ENCODE assay signal across 8 cellular contexts in the genomic region with DNA sequence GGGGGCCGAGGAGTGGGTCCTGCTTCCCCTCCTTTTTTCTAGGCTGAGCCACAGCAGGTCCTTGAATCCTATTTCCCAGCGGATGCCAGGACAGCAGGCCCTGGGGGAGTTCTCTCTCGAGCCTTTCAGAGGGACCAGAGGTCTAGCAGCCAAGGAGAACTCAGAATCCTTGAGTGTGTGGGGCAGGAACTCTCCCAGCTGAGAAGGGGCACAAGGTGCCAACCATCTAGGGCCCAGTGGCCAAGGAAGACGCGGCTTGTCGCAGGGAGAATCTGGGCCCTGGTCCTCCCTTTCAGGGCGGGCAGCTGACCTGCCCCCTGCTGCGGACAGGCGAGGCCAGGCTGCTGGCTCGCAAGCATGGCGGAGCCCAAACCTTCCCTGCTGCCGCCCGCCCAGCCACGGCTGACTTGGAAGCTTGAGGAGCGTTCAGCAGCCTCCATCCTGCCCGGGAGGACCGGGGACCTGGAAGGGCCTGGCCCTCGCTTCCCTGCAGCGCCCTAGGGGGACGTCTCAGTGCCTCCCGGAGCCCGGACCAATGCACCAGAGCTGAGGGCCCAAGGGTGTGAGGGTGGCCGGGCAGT. TPM values are rescaled to one million over a fixed set of nuclear protein-coding genes. Genes with fewer than 3 reads are reported as not detected.
DNase-seq lines count a peak whose midpoint lies in the region; ATAC-seq, FAIRE-seq and TF ChIP-seq lines count a peak whose summit lies in the region.

No MANE protein-coding gene starts in this region.

- BruUV-seq in endothelial cell of umbilical vein (replicated peaks; lab: Mats Ljungman, UMichigan) = TSS peak; percentile 67

- H3K4me3 ChIP-seq in CD4-positive, alpha-beta memory T cell (ENCODE audit: low read length in 2 of 2) = peak overlapping the region; percentile 33 to 96
- H3K4me3 ChIP-seq in GM23338 = peak overlapping the region; percentile 62
- peak overlapping the region; percentile 69 for H3K4me3 ChIP-seq in SU-DHL-6 (ENCODE audit: insufficient read depth, low read length, poor library complexity, severe bottlenecking)
- peak overlapping the region; percentile 43 to 54 (median 53) for H3K4me3 ChIP-seq in endothelial cell of umbilical vein (replicated peaks in 1 of 3; ENCODE audit: insufficient read depth in 1 of 3, low read depth in 1 of 3, low read length in 3 of 3)

- no peak for TF ChIP-seq POLR2A in endothelial cell of umbilical vein (IDR thresholded peaks at IDR 0.05; ENCODE audit: low read depth, low read length)

- H3K9me2 ChIP-seq in GM23338 (ENCODE audit: insufficient read depth) (no peaks in the 10 kb centered on the region), SU-DHL-6 (replicated peaks; ENCODE audit: insufficient read depth, low read length) (no peaks in the 10 kb centered on the region)

- peaks cover 0 to 4% (median 0%) of the 10 kb centered on the region in 8 donors for H3K9me3 Mint-ChIP-seq in CD4-positive, alpha-beta memory T cell
- H3K9me3 Mint-ChIP-seq in GM23338 (no peaks in the 10 kb centered on the region), neural crest cell (no peaks in the 10 kb centered on the region)

- no peaks in the 10 kb centered on the region for H3K9me3 ChIP-seq in CD4-positive, alpha-beta memory T cell (ENCODE audit: control insufficient read depth in 1 of 2, low read length in 2 of 2)
- H3K9me3 ChIP-seq in SU-DHL-6 (ENCODE audit: insufficient read depth, low read length) = no peaks in the 10 kb centered on the region
- H3K9me3 ChIP-seq in endothelial cell of umbilical vein (replicated peaks; ENCODE audit: control insufficient read depth, insufficient read depth, low read length) = no peaks in the 10 kb centered on the region

- POLR2A ChIA-PET in CD4-positive, alpha-beta memory T cell (lab: Charles Lee; ENCODE audit: partially characterized antibody) = interaction anchor here (0.8 to 4.5 kb wide), 14 partner anchors 10 to 657 kb away, joined by 3 to 73 read pairs (median 4); partner anchors contain the start of genes C11orf21, CARS1, CD81 and CDKN1C
- POLR2A ChIA-PET in endothelial cell of umbilical vein (lab: Charles Lee) = interaction anchor here (1.7 to 2.1 kb wide), 2 partner anchors 21 to 23 kb away, joined by 10 to 12 read pairs; partner anchors contain the start of gene CD81

- peaks cover 6 to 31% (median 17%) of the 10 kb centered on the region in 4 donors for H3K4me1 Mint-ChIP-seq in CD4-positive, alpha-beta memory T cell
- H3K4me1 Mint-ChIP-seq in GM23338 (peaks cover 3% of the 10 kb centered on the region; the same call in 2 of the 3 replicates), neural crest cell (peaks cover 11% of the 10 kb centered on the region)

- H3K27ac ChIP-seq in CD4-positive, alpha-beta memory T cell (ENCODE audit: low read depth, low read length) = peak overlapping the region; percentile 98
- peak overlapping the region; percentile 89 for H3K27ac ChIP-seq in GM23338 (ENCODE audit: low read depth)
- peak overlapping the region; percentile 77 for H3K27ac ChIP-seq in SU-DHL-6 (ENCODE audit: low read depth, low read length)
- H3K27ac ChIP-seq in endothelial cell of umbilical vein (ENCODE audit: insufficient read depth, low read depth, low read length) = peak overlapping the region; percentile 99

- ATAC-seq in GM23338 = peak; percentile 16
- ATAC-seq in GM18873 (IDR thresholded peaks at IDR 0.05; ENCODE audit: low FRiP score, unreplicated experiment) = no peak
- ATAC-seq in GM18498 (IDR thresholded peaks at IDR 0.05; ENCODE audit: unreplicated experiment) = no peak

- H3K27me3 ChIP-seq in CD4-positive, alpha-beta memory T cell (ENCODE audit: insufficient read depth, low read length) = no peaks in the 10 kb centered on the region
- H3K27me3 ChIP-seq in GM23338 (ENCODE audit: insufficient read depth) = no peaks in the 10 kb centered on the region
- no peaks in the 10 kb centered on the region for H3K27me3 ChIP-seq in SU-DHL-6 (ENCODE audit: low read length)
- H3K27me3 ChIP-seq in endothelial cell of umbilical vein (ENCODE audit: control insufficient read depth in 2 of 2, insufficient read depth in 2 of 2, low read length in 2 of 2) = no peaks in the 10 kb centered on the region

- H3K27me3 Mint-ChIP-seq in CD4-positive, alpha-beta memory T cell = peaks cover 0 to 3% of the 10 kb centered on the region in 2 donors
- H3K27me3 Mint-ChIP-seq in GM23338 (ENCODE audit: insufficient read depth, low read depth, poor library complexity) = peaks cover 11% of the 10 kb centered on the region
- peaks cover 5% of the 10 kb centered on the region for H3K27me3 Mint-ChIP-seq in neural crest cell (ENCODE audit: low read depth)

- no peaks in the 10 kb centered on the region for H3K9me1 ChIP-seq in endothelial cell of umbilical vein (replicated peaks; ENCODE audit: control insufficient read depth, extremely low read depth, insufficient read depth, low read length)

- H3K36me3 Mint-ChIP-seq in CD4-positive, alpha-beta memory T cell = peaks cover 6 to 31% of the 10 kb centered on the region in 2 donors
- peaks cover 19% of the 10 kb centered on the region; the same call in 2 of the 3 replicates for H3K36me3 Mint-ChIP-seq in GM23338 (ENCODE audit: low read depth)
- no peaks in the 10 kb centered on the region for H3K36me3 Mint-ChIP-seq in neural crest cell (ENCODE audit: low read depth)

- peak overlapping the region; percentile 91 to 100 (median 95) for H3K27ac Mint-ChIP-seq in CD4-positive, alpha-beta memory T cell
- peak overlapping the region; percentile 70 for H3K27ac Mint-ChIP-seq in GM23338
- peak overlapping the region; percentile 35 for H3K27ac Mint-ChIP-seq in neural crest cell (ENCODE audit: unreplicated experiment)

- peak overlapping the region; percentile 83 for H3K9ac ChIP-seq in SU-DHL-6 (ENCODE audit: low read length)
- peak overlapping the region; percentile 95 for H3K9ac ChIP-seq in endothelial cell of umbilical vein (replicated peaks; ENCODE audit: extremely low read depth, insufficient read depth, low read length)

- H3K79me2 ChIP-seq in GM23338 (replicated peaks; ENCODE audit: insufficient read depth) (peaks cover 12% of the 10 kb centered on the region), SU-DHL-6 (ENCODE audit: insufficient read depth, low read length) (peaks cover 11% of the 10 kb centered on the region), endothelial cell of umbilical vein (ENCODE audit: control insufficient read depth, insufficient read depth, low read length) (peaks cover 17% of the 10 kb centered on the region)

- H3K4me3 Mint-ChIP-seq in CD4-positive, alpha-beta memory T cell = peak overlapping the region; percentile 75 to 97 (median 94)
- H3K4me3 Mint-ChIP-seq in GM23338 (peak overlapping the region; percentile 89), neural crest cell (peak overlapping the region; percentile 77)

- TF ChIP-seq CTCF in GM23338 (conservative IDR thresholded peaks at IDR 0.05; ENCODE audit: low read depth in 2 of 2) (no peak), SU-DHL-6 (IDR thresholded peaks at IDR 0.05; ENCODE audit: insufficient read depth, low read length, poor library complexity, severe bottlenecking) (no peak), endothelial cell of umbilical vein (IDR thresholded peaks at IDR 0.05; ENCODE audit: extremely low read depth in 1 of 2, insufficient read depth in 1 of 2, low read depth in 1 of 2, low read length in 2 of 2) (no peak), neural crest cell (conservative IDR thresholded peaks at IDR 0.05) (no peak)

- intact Hi-C loops in CD4-positive, alpha-beta memory T cell (cut with micrococcal nuclease) = loop anchor here (1.0 kb wide), 7 partner anchors 21 to 658 kb away; partner anchors contain the start of genes C11orf21, CARS1, CD81 and NAP1L4
- intact Hi-C loops in endothelial cell of umbilical vein (cut with micrococcal nuclease) = loop anchor here (1.0 kb wide), 5 partner anchors 16 to 534 kb away; no protein-coding TSS in a partner anchor

- no peaks in the 10 kb centered on the region for H3F3A ChIP-seq in GM23338 (replicated peaks; ENCODE audit: low read depth)
- peaks cover 23% of the 10 kb centered on the region for H3F3A ChIP-seq in SU-DHL-6 (ENCODE audit: insufficient read depth)

- DNase-seq in CD4-positive, alpha-beta memory T cell = no peak
- DNase-seq in GM23338 (ENCODE audit: low spot score) (peak; percentile 46), endothelial cell of umbilical vein (ENCODE audit: low read depth, low spot score) (no peak), neural crest cell (ENCODE audit: low read depth, low spot score) (no peak), NCI-H187 treated with DMSO at 0.1 percent for 48 hours (lab: John Stamatoyannopoulos, UW) (no peak)

- H3K4me1 ChIP-seq in CD4-positive, alpha-beta memory T cell (ENCODE audit: insufficient read depth, low read length) = peaks cover 24% of the 10 kb centered on the region
- H3K4me1 ChIP-seq in GM23338 (ENCODE audit: insufficient read depth) (peaks cover 6% of the 10 kb centered on the region; the same call in 1 of the 2 replicates), endothelial cell of umbilical vein (ENCODE audit: control insufficient read depth, extremely low read depth, insufficient read depth, low read length) (peaks cover 18% of the 10 kb centered on the region)

- peaks cover 20% of the 10 kb centered on the region for H3K36me3 ChIP-seq in CD4-positive, alpha-beta memory T cell (ENCODE audit: insufficient read depth, low read length)
- H3K36me3 ChIP-seq in GM23338 (ENCODE audit: insufficient read depth) (no peaks in the 10 kb centered on the region; the same call in 1 of the 2 replicates), SU-DHL-6 (ENCODE audit: low read length) (no peaks in the 10 kb centered on the region), endothelial cell of umbilical vein (ENCODE audit: control insufficient read depth in 2 of 2, extremely low read depth in 1 of 2, insufficient read depth in 2 of 2, low read length in 2 of 2) (peaks cover 7 to 39% of the 10 kb centered on the region in 2 experiments)

- CTCF ChIA-PET in CD4-positive, alpha-beta memory T cell (lab: Charles Lee; ENCODE audit: partially characterized antibody) = interaction anchor here (0.5 to 2.9 kb wide), 8 partner anchors 12 to 493 kb away, joined by 3 to 30 read pairs (median 10); partner anchors contain the start of genes C11orf21, CD81 and TSPAN32
- CTCF ChIA-PET in endothelial cell of umbilical vein (lab: Charles Lee) = interaction anchor here (2.8 to 5.0 kb wide), 4 partner anchors 17 to 94 kb away, joined by 18 to 42 read pairs (median 24); partner anchors contain the start of gene CD81

- dilution Hi-C loops in endothelial cell of umbilical vein (cut with MboI; ENCODE audit: extremely low pct_ligation_motif_present, low sequenced_read_pairs) = no loop called here

- FAIRE-seq in endothelial cell of umbilical vein (lab: Jason Lieb, UNC) = no peak

- H3K4me2 ChIP-seq in GM23338 (peak overlapping the region; percentile 84), SU-DHL-6 (ENCODE audit: low read depth, low read length, poor library complexity, severe bottlenecking) (peak overlapping the region; percentile 69), endothelial cell of umbilical vein (ENCODE audit: insufficient read depth, low read length) (peak overlapping the region; percentile 79)

- H4K20me1 ChIP-seq in GM23338 (replicated peaks; ENCODE audit: insufficient read depth) (no peaks in the 10 kb centered on the region), SU-DHL-6 (ENCODE audit: low read depth, low read length) (no peaks in the 10 kb centered on the region), endothelial cell of umbilical vein (replicated peaks; ENCODE audit: control insufficient read depth, extremely low read depth, insufficient read depth, low read length) (no peaks in the 10 kb centered on the region)

- no peak overlapping the region for H2AFZ ChIP-seq in GM23338
- H2AFZ ChIP-seq in SU-DHL-6 (ENCODE audit: low read depth, low read length, severe bottlenecking) = no peak overlapping the region
- no peak overlapping the region for H2AFZ ChIP-seq in endothelial cell of umbilical vein (ENCODE audit: low read depth, low read length)

RNA-seq across cellular contexts. Expression of gene TSSC4, which starts 1.0 kb away (rescaled TPM):
- 10 to 100 TPM; 58.6 to 65.8 TPM for total RNA-seq in CD4-positive, alpha-beta memory T cell
- polyA plus RNA-seq in CD4-positive, alpha-beta memory T cell = 10 to 100 TPM; 54.6 to 79.8 TPM
- total RNA-seq in GM23338 (2014; rRNA removed; shearing (Covaris generic)) = 27.7 and 44.3 TPM in 2 replicates
- polyA plus RNA-seq in GM23338 (2016; fragmentation: Nextera tagmentation; extraction: Ambion mirVana) (27.5 and 31.3 TPM in 2 replicates), endothelial cell of umbilical vein (42.7 and 53.4 TPM in 2 replicates)
- total RNA-seq in endothelial cell of umbilical vein (59.6 and 61.9 TPM in 2 replicates), neural crest cell (48.8 and 60.1 TPM in 2 replicates)
- polyA plus RNA-seq in endothelial cell of umbilical vein (2011; cell fraction: cytosol; rRNA removed) = 18.3 and 31.5 TPM in 2 replicates
- 49.2 and 51.9 TPM in 2 replicates for polyA plus RNA-seq in endothelial cell of umbilical vein (2011; cell fraction: nucleus; rRNA removed)
- 32.6 and 42.6 TPM in 2 replicates for polyA plus RNA-seq in endothelial cell of umbilical vein (2012)
- 20.5 and 25.8 TPM in 2 replicates for polyA minus RNA-seq in endothelial cell of umbilical vein
- polyA minus RNA-seq in endothelial cell of umbilical vein (2011; cell fraction: cytosol; rRNA and poly(A)+ RNA removed) = 15.2 TPM
- 24.1 and 48.8 TPM in 2 replicates for polyA minus RNA-seq in endothelial cell of umbilical vein (2011; cell fraction: nucleus; rRNA and poly(A)+ RNA removed)

RNA-seq across cellular contexts. Expression of gene CD81, which starts 22.5 kb away (rescaled TPM):
- 100 to 1,000 TPM; 113 to 118 TPM for total RNA-seq in CD4-positive, alpha-beta memory T cell
- polyA plus RNA-seq in CD4-positive, alpha-beta memory T cell = 10 to 100 TPM; 15.2 to 54.1 TPM
- total RNA-seq in GM23338 (2014; rRNA removed; shearing (Covaris generic)) = 290 and 346 TPM in 2 replicates
- polyA plus RNA-seq in GM23338 (2016; fragmentation: Nextera tagmentation; extraction: Ambion mirVana) (88.6 and 95.5 TPM in 2 replicates), endothelial cell of umbilical vein (641 and 802 TPM in 2 replicates)
- total RNA-seq in endothelial cell of umbilical vein (409 and 445 TPM in 2 replicates), neural crest cell (211 and 225 TPM in 2 replicates)
- polyA plus RNA-seq in endothelial cell of umbilical vein (2011; cell fraction: cytosol; rRNA removed) = 406 and 474 TPM in 2 replicates
- 199 and 205 TPM in 2 replicates for polyA plus RNA-seq in endothelial cell of umbilical vein (2011; cell fraction: nucleus; rRNA removed)
- polyA plus RNA-seq in endothelial cell of umbilical vein (2012) = 516 and 727 TPM in 2 replicates
- polyA minus RNA-seq in endothelial cell of umbilical vein = 404 and 450 TPM in 2 replicates
- 53.1 TPM for polyA minus RNA-seq in endothelial cell of umbilical vein (2011; cell fraction: cytosol; rRNA and poly(A)+ RNA removed)
- polyA minus RNA-seq in endothelial cell of umbilical vein (2011; cell fraction: nucleus; rRNA and poly(A)+ RNA removed) = 58.3 and 65.3 TPM in 2 replicates

RNA-seq across cellular contexts. Expression of gene TRPM5, which starts 44.7 kb away (rescaled TPM):
- under 1 TPM; 0.19 to 0.23 TPM for total RNA-seq in CD4-positive, alpha-beta memory T cell
- polyA plus RNA-seq in CD4-positive, alpha-beta memory T cell = not detected
- total RNA-seq in GM23338 (2014; rRNA removed; shearing (Covaris generic)) = not detected in 2 replicates
- polyA plus RNA-seq in GM23338 (2016; fragmentation: Nextera tagmentation; extraction: Ambion mirVana) (not detected in 2 replicates), endothelial cell of umbilical vein (not detected in 2 replicates)
- total RNA-seq in endothelial cell of umbilical vein (not detected in 2 replicates), neural crest cell (0.09 TPM in 2 replicates)
- not detected in 2 replicates for polyA plus RNA-seq in endothelial cell of umbilical vein (2011; cell fraction: cytosol; rRNA removed)
- not detected in 2 replicates for polyA plus RNA-seq in endothelial cell of umbilical vein (2011; cell fraction: nucleus; rRNA removed)
- polyA plus RNA-seq in endothelial cell of umbilical vein (2012) = not detected in 2 replicates
- polyA minus RNA-seq in endothelial cell of umbilical vein = not detected in 2 replicates
- polyA minus RNA-seq in endothelial cell of umbilical vein (2011; cell fraction: cytosol; rRNA and poly(A)+ RNA removed) = not detected
- polyA minus RNA-seq in endothelial cell of umbilical vein (2011; cell fraction: nucleus; rRNA and poly(A)+ RNA removed) = not detected in 2 replicates

RNA-seq across cellular contexts. Expression of gene KCNQ1, which starts 45.2 kb away (rescaled TPM):
- total RNA-seq in CD4-positive, alpha-beta memory T cell = 10 to 100 TPM; 21.4 to 21.6 TPM
- 10 to 100 TPM in 1 of 2 donors, 1 to 10 TPM in 1; 5.4 to 21.7 TPM for polyA plus RNA-seq in CD4-positive, alpha-beta memory T cell
- 0.87 and 1.2 TPM in 2 replicates for total RNA-seq in GM23338 (2014; rRNA removed; shearing (Covaris generic))
- 0.45 and 1.1 TPM in 2 replicates for polyA plus RNA-seq in GM23338 (2016; fragmentation: Nextera tagmentation; extraction: Ambion mirVana)
- total RNA-seq in endothelial cell of umbilical vein = 0.09 and 0.21 TPM in 2 replicates
- polyA plus RNA-seq in endothelial cell of umbilical vein = 0.07 and 0.08 TPM in 2 replicates
- 0.13 and 0.25 TPM in 2 replicates for polyA plus RNA-seq in endothelial cell of umbilical vein (2011; cell fraction: cytosol; rRNA removed)
- 0.11 and 0.21 TPM in 2 replicates for polyA plus RNA-seq in endothelial cell of umbilical vein (2011; cell fraction: nucleus; rRNA removed)
- 0.34 TPM in 1 of 2 replicates, not detected in the other for polyA plus RNA-seq in endothelial cell of umbilical vein (2012)
- 0.32 and 0.41 TPM in 2 replicates for polyA minus RNA-seq in endothelial cell of umbilical vein
- 2.8 TPM for polyA minus RNA-seq in endothelial cell of umbilical vein (2011; cell fraction: cytosol; rRNA and poly(A)+ RNA removed)
- polyA minus RNA-seq in endothelial cell of umbilical vein (2011; cell fraction: nucleus; rRNA and poly(A)+ RNA removed) = 0.29 TPM in 1 of 2 replicates, not detected in the other
- total RNA-seq in neural crest cell = 0.86 and 0.91 TPM in 2 replicates

Comparison
In these comparisons a context has a peak if more than half of its experiments do, and no peak if none do; other contexts are left out.
1. H3K27ac Mint-ChIP-seq: peak in every context shown above with its lines; median percentile 95 in CD4-positive, alpha-beta memory T cell; 70 in GM23338; 35 in neural crest cell.